In the genomic region with DNA sequence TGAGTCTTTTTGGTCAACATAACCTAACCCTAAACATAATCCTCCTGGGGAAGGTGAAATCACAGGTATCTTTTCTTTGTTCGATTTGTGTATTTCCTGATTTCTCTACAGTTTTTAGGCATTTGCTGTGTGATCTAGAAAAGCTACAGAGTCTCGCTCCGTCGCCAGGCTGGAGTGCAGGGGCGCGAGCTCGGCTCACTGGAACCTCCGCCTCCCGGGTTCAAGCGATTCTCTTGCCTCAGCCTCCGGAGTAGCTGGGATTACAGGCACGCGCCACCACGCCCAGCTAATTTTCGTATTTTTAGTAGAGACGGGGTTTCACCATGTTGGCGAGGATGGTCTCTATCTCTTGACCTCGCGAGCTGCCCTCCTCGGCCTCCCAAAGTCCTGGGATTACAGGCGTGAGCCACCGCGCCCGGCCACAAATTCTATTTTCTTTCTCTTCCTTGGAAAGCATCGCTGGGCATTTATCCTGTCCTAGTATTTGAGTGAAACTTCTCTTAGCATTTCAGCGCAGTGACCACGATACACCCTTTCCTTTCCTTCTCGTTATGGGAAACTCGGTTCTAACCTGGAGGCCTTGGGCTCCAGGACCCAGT, we compare ENCODE assay signal across 9 cellular contexts. TPM values are rescaled to one million over a fixed set of nuclear protein-coding genes. Genes with fewer than 3 reads are reported as not detected.
A peak's percentile ranks its signal among the peaks of the same experiment; 100 is the strongest.
DNase-seq lines count a peak whose midpoint lies in the region; FAIRE-seq and TF ChIP-seq lines count a peak whose summit lies in the region.
"Not testable (repeated sequence)": the region's sequence is repeated elsewhere in the genome, so short reads cannot be mapped to it uniquely, and the experiment has no call there.
"Had no signal": no experiment of that assay in that cellular context is flagged by ENCODE, and none has a peak within 500 bp of the region (broad histone marks: within the 10 kb centered on the region; RNA-seq: fewer than 3 reads in every experiment).

No MANE protein-coding gene starts in this region.

- dilution Hi-C loops in endothelial cell of umbilical vein (cut with MboI; ENCODE audit: extremely low pct_ligation_motif_present, low sequenced_read_pairs), result not testable (repeated sequence)

- intact Hi-C loops in adrenal gland (cut with DNase I); endothelial cell of umbilical vein (cut with micrococcal nuclease); stomach (cut with DNase I; ENCODE audit: low total_unique reads): not testable (repeated sequence)

- not testable (repeated sequence) for H3K27me3 Mint-ChIP-seq in T-helper 2 cell treated with Interferon-gamma antibody and Interleukin-4, amounts not matched to agents 5 μg/mL and 100 μg/mL, for 36 hours (ENCODE audit: low read depth)
- peaks cover 5 to 11% (median 5%) of the 10 kb centered on the region in 3 donors for H3K27me3 Mint-ChIP-seq in immature natural killer cell (ENCODE audit: low read depth in 3 of 3)

- H4K20me1 ChIP-seq in BLaER1 treated with 17β-estradiol and CSF1 and Interleukin-3, amounts not matched to agents 10 nM and 100 nM, result peaks cover 0 to 17% (median 13%) of the 10 kb centered on the region in 11 experiments; a peak in 11 of 22 replicates
- not testable (repeated sequence) for H4K20me1 ChIP-seq in endothelial cell of umbilical vein (replicated peaks; ENCODE audit: control insufficient read depth, extremely low read depth, insufficient read depth, low read length); neural cell (ENCODE audit: insufficient read depth)

- POLR2A ChIA-PET in endothelial cell of umbilical vein (lab: Charles Lee), result not testable (repeated sequence)

- H3K4me1 Mint-ChIP-seq in T-helper 2 cell treated with Interferon-gamma antibody and Interleukin-4, amounts not matched to agents 5 μg/mL and 100 μg/mL, for 36 hours (ENCODE audit: low read depth), result peaks cover 11% of the 10 kb centered on the region
- H3K4me1 Mint-ChIP-seq in immature natural killer cell, result peaks cover 31 to 32% of the 10 kb centered on the region in 2 donors

- H3K4me1 ChIP-seq in BLaER1 treated with 17β-estradiol and CSF1 and Interleukin-3, amounts not matched to agents 10 nM and 100 nM, result peaks cover 24 to 41% (median 35%) of the 10 kb centered on the region in 10 experiments
- H3K4me1 ChIP-seq in HUES64 (ENCODE audit: insufficient read depth, low read length); adrenal gland (replicated peaks in 1 of 2); endothelial cell of umbilical vein (ENCODE audit: control insufficient read depth, extremely low read depth, insufficient read depth, low read length): not testable (repeated sequence)
- H3K4me1 ChIP-seq in stomach, result peaks cover 8 to 13% (median 10%) of the 10 kb centered on the region in 4 donors

- H3K4me3 ChIP-seq in BLaER1 treated with 17β-estradiol and CSF1 and Interleukin-3, amounts not matched to agents 10 nM and 100 nM, result peak overlapping the region; percentile 85 to 99 (median 94); a peak in 19 of 20 replicates
- H3K4me3 ChIP-seq in HUES64 (ENCODE audit: low read length) (peak overlapping the region; percentile 94), adrenal gland (peak overlapping the region in 2 of 4 donors; percentile 69 to 85), endothelial cell of umbilical vein (replicated peaks in 1 of 3; ENCODE audit: insufficient read depth in 1 of 3, low read depth in 1 of 3, low read length in 3 of 3) (peak overlapping the region in 2 of 3 experiments; percentile 54 to 97), neural cell (ENCODE audit: low read length) (peak overlapping the region; percentile 81), stomach (peak overlapping the region; percentile 61 to 93 (median 88))

- H3K79me2 ChIP-seq in endothelial cell of umbilical vein (ENCODE audit: control insufficient read depth, insufficient read depth, low read length), result peaks cover 11% of the 10 kb centered on the region
- not testable (repeated sequence) for H3K79me2 ChIP-seq in neural cell (replicated peaks; ENCODE audit: insufficient read depth, low read length)

- peak overlapping the region; percentile 86 for H3K27ac Mint-ChIP-seq in T-helper 2 cell treated with Interferon-gamma antibody and Interleukin-4, amounts not matched to agents 5 μg/mL and 100 μg/mL, for 36 hours
- H3K27ac Mint-ChIP-seq in immature natural killer cell, result peak overlapping the region; percentile 82 to 94 (median 88)

- TF ChIP-seq CTCF in adrenal gland (IDR thresholded peaks at IDR 0.05); endothelial cell of umbilical vein (IDR thresholded peaks at IDR 0.05; ENCODE audit: extremely low read depth in 1 of 2, insufficient read depth in 1 of 2, low read depth in 1 of 2, low read length in 2 of 2); neural cell (IDR thresholded peaks at IDR 0.05; ENCODE audit: poor library complexity, severe bottlenecking); stomach (IDR thresholded peaks at IDR 0.05): not testable (repeated sequence)

- not testable (repeated sequence) for H3K9me2 ChIP-seq in neural cell (ENCODE audit: insufficient read depth, low read length)

- not testable (repeated sequence) for H3K9me3 ChIP-seq in BLaER1 treated with 17β-estradiol and CSF1 and Interleukin-3, amounts not matched to agents 10 nM and 100 nM (replicated peaks in 1 of 11); HUES64 (ENCODE audit: insufficient read depth, low read depth, low read length); adrenal gland (replicated peaks in 1 of 3); endothelial cell of umbilical vein (replicated peaks; ENCODE audit: control insufficient read depth, insufficient read depth, low read length); neural cell (ENCODE audit: low read length); stomach

- CTCF ChIA-PET in endothelial cell of umbilical vein (lab: Charles Lee), result not testable (repeated sequence)

- H3K36me3 ChIP-seq in BLaER1 treated with 17β-estradiol and CSF1 and Interleukin-3, amounts not matched to agents 10 nM and 100 nM, result peaks cover 18 to 27% (median 20%) of the 10 kb centered on the region in 11 experiments
- H3K36me3 ChIP-seq in HUES64 (ENCODE audit: insufficient read depth, low read length), result peaks cover 23% of the 10 kb centered on the region
- H3K36me3 ChIP-seq in adrenal gland (replicated peaks in 1 of 2), result peaks cover 0 to 13% of the 10 kb centered on the region in 2 donors
- not testable (repeated sequence) for H3K36me3 ChIP-seq in endothelial cell of umbilical vein (ENCODE audit: control insufficient read depth in 2 of 2, extremely low read depth in 1 of 2, insufficient read depth in 2 of 2, low read length in 2 of 2); neural cell (ENCODE audit: insufficient read depth, low read length)
- peaks cover 7 to 22% (median 19%) of the 10 kb centered on the region in 4 donors for H3K36me3 ChIP-seq in stomach

- not testable (repeated sequence) for DNase-seq in T-helper 2 cell treated with Interferon-gamma antibody and Interleukin-4, amounts not matched to agents 5 μg/mL and 100 μg/mL, for 36 hours (ENCODE audit: low spot score); adrenal gland; endothelial cell of umbilical vein (ENCODE audit: low read depth, low spot score); immature natural killer cell; stomach

- not testable (repeated sequence) for FAIRE-seq in endothelial cell of umbilical vein (lab: Jason Lieb, UNC)

- not testable (repeated sequence) for H3K27me3 ChIP-seq in BLaER1 treated with 17β-estradiol and CSF1 and Interleukin-3, amounts not matched to agents 10 nM and 100 nM; HUES64 (ENCODE audit: insufficient read depth, low read length); adrenal gland; endothelial cell of umbilical vein (ENCODE audit: control insufficient read depth in 2 of 2, insufficient read depth in 2 of 2, low read length in 2 of 2); neural cell (ENCODE audit: insufficient read depth, low read depth, low read length); stomach

- TSS peak; percentile 74 for BruUV-seq in endothelial cell of umbilical vein (replicated peaks; lab: Mats Ljungman, UMichigan)

- H3K9ac ChIP-seq in BLaER1 treated with 17β-estradiol and CSF1 and Interleukin-3, amounts not matched to agents 10 nM and 100 nM, result peak overlapping the region; percentile 90 to 98 (median 95)
- H3K9ac ChIP-seq in HUES64 (ENCODE audit: low read depth, low read length), result peak overlapping the region; percentile 30; the same call in 1 of the 2 replicates
- not testable (repeated sequence) for H3K9ac ChIP-seq in endothelial cell of umbilical vein (replicated peaks; ENCODE audit: extremely low read depth, insufficient read depth, low read length)
- peak overlapping the region; percentile 81 for H3K9ac ChIP-seq in neural cell (ENCODE audit: low read length)

- H3K27ac ChIP-seq in BLaER1 treated with 17β-estradiol and CSF1 and Interleukin-3, amounts not matched to agents 10 nM and 100 nM, result peak overlapping the region; percentile 89 to 96 (median 93)
- H3K27ac ChIP-seq in HUES64 (ENCODE audit: low read depth, low read length); endothelial cell of umbilical vein (ENCODE audit: insufficient read depth, low read depth, low read length): not testable (repeated sequence)
- peak overlapping the region in 4 of 5 donors; percentile 55 to 86 (median 72) for H3K27ac ChIP-seq in adrenal gland
- peak overlapping the region; percentile 17 for H3K27ac ChIP-seq in neural cell (ENCODE audit: low read length)
- peak overlapping the region; percentile 62 to 91 (median 85) for H3K27ac ChIP-seq in stomach

- H3K4me3 Mint-ChIP-seq in T-helper 2 cell treated with Interferon-gamma antibody and Interleukin-4, amounts not matched to agents 5 μg/mL and 100 μg/mL, for 36 hours, result peak overlapping the region; percentile 96
- H3K4me3 Mint-ChIP-seq in immature natural killer cell, result peak overlapping the region; percentile 87 to 91 (median 90)

- not testable (repeated sequence) for TF ChIP-seq RAD21 in neural cell (conservative IDR thresholded peaks at IDR 0.05)

- TF ChIP-seq POLR2A in adrenal gland (IDR thresholded peaks at IDR 0.05); endothelial cell of umbilical vein (IDR thresholded peaks at IDR 0.05; ENCODE audit: low read depth, low read length); stomach (IDR thresholded peaks at IDR 0.05): not testable (repeated sequence)

- peak overlapping the region; percentile 80 to 97 (median 90) for H3K4me2 ChIP-seq in BLaER1 treated with 17β-estradiol and CSF1 and Interleukin-3, amounts not matched to agents 10 nM and 100 nM
- H3K4me2 ChIP-seq in endothelial cell of umbilical vein (ENCODE audit: insufficient read depth, low read length) (peak overlapping the region; percentile 45), neural cell (ENCODE audit: low read length) (peak overlapping the region; percentile 3)

- not testable (repeated sequence) for H3F3A ChIP-seq in neural cell (ENCODE audit: insufficient read depth, low read length, poor library complexity, severe bottlenecking)

- not testable (repeated sequence) for TF ChIP-seq EP300 in neural cell (conservative IDR thresholded peaks at IDR 0.05; ENCODE audit: poor library complexity, severe bottlenecking); stomach (IDR thresholded peaks at IDR 0.05)

- H3K9me3 Mint-ChIP-seq in T-helper 2 cell treated with Interferon-gamma antibody and Interleukin-4, amounts not matched to agents 5 μg/mL and 100 μg/mL, for 36 hours, result peaks cover 11% of the 10 kb centered on the region
- H3K9me3 Mint-ChIP-seq in immature natural killer cell, result not testable (repeated sequence)

- not testable (repeated sequence) for H3K9me1 ChIP-seq in endothelial cell of umbilical vein (replicated peaks; ENCODE audit: control insufficient read depth, extremely low read depth, insufficient read depth, low read length)

- peaks cover 32% of the 10 kb centered on the region for H3K36me3 Mint-ChIP-seq in T-helper 2 cell treated with Interferon-gamma antibody and Interleukin-4, amounts not matched to agents 5 μg/mL and 100 μg/mL, for 36 hours (ENCODE audit: low read depth)
- H3K36me3 Mint-ChIP-seq in immature natural killer cell, result peaks cover 0 to 13% (median 8%) of the 10 kb centered on the region in 3 donors

- WGBS in HUES64, result 85% methylated on average over 29 of the region's 29 CpGs
- WGBS in adrenal gland, 4 donors, result 54 to 69% (median 62%) methylated on average over 28 to 29 of the region's 29 CpGs
- WGBS in stomach, 5 donors, result 59 to 74% (median 64%) methylated on average over 28 to 29 of the region's 29 CpGs

- H2AFZ ChIP-seq in endothelial cell of umbilical vein (ENCODE audit: low read depth, low read length), result peak overlapping the region; percentile 93
- peak overlapping the region; percentile 67 for H2AFZ ChIP-seq in neural cell (ENCODE audit: low read depth, low read length)

RNA-seq across cellular contexts. Expression of gene ZNF12, which starts 22.2 kb away (rescaled TPM):
- 11.6 TPM for polyA plus RNA-seq in HUES64 (2013, experiment 1 of 2)
- 12.3 TPM for polyA plus RNA-seq in HUES64 (2013, experiment 2 of 2)
- total RNA-seq in adrenal gland, result 10 to 100 TPM in 7 of 8 donors, 1 to 10 TPM in 1; 7.1 to 25.6 (median 19.7) TPM
- 10 to 100 TPM in 2 of 3 donors, 1 to 10 TPM in 1; 6.4 to 19.8 (median 10.5) TPM for polyA plus RNA-seq in adrenal gland
- total RNA-seq in endothelial cell of umbilical vein, result 13.4 TPM in 2 replicates
- polyA plus RNA-seq in endothelial cell of umbilical vein, result 5.0 and 5.3 TPM in 2 replicates
- polyA plus RNA-seq in endothelial cell of umbilical vein (2011; cell fraction: cytosol; rRNA removed), result 4.4 and 5.4 TPM in 2 replicates
- 26.7 and 34.7 TPM in 2 replicates for polyA plus RNA-seq in endothelial cell of umbilical vein (2011; cell fraction: nucleus; rRNA removed)
- polyA plus RNA-seq in endothelial cell of umbilical vein (2012), result 5.8 and 7.6 TPM in 2 replicates
- polyA minus RNA-seq in endothelial cell of umbilical vein, result 9.6 and 10.9 TPM in 2 replicates
- 15.2 TPM for polyA minus RNA-seq in endothelial cell of umbilical vein (2011; cell fraction: cytosol; rRNA and poly(A)+ RNA removed)
- 15.1 and 21.1 TPM in 2 replicates for polyA minus RNA-seq in endothelial cell of umbilical vein (2011; cell fraction: nucleus; rRNA and poly(A)+ RNA removed)
- polyA plus RNA-seq in immature natural killer cell, result 10 to 100 TPM; 14.5 to 25.4 (median 18.4) TPM
- 26.0 and 27.9 TPM in 2 replicates for polyA plus RNA-seq in neural cell
- polyA minus RNA-seq in neural cell, result 55.5 and 61.0 TPM in 2 replicates
- total RNA-seq in stomach, result 100 to 1,000 TPM in 1 of 5 donors, 10 to 100 TPM in 4; 21.9 to 222 (median 37.1) TPM
- 1 to 10 TPM; 3.9 to 7.3 (median 6.6) TPM for polyA plus RNA-seq in stomach

RNA-seq across cellular contexts. Expression of gene RSPH10B2, which starts 24.9 kb away (rescaled TPM):
- not detected for polyA plus RNA-seq in HUES64 (2013, experiment 1 of 2)
- polyA plus RNA-seq in HUES64 (2013, experiment 2 of 2), result 0.44 TPM
- total RNA-seq in adrenal gland (1 to 10 TPM in 1 of 8 donors, under 1 TPM in 2, not detected in 5; 0.19 to 1.2 (median 0.29) TPM), endothelial cell of umbilical vein (not detected in 2 replicates), stomach (1 to 10 TPM in 1 of 5 donors, not detected in 4; 1.3 TPM)
- polyA plus RNA-seq in adrenal gland (under 1 TPM; 0.24 to 0.64 (median 0.44) TPM), endothelial cell of umbilical vein (not detected in 2 replicates), immature natural killer cell (not detected), neural cell (0.22 TPM in 1 of 2 replicates, not detected in the other), stomach (not detected)
- 0.06 TPM in 1 of 2 replicates, not detected in the other for polyA plus RNA-seq in endothelial cell of umbilical vein (2011; cell fraction: cytosol; rRNA removed)
- 0.25 and 0.40 TPM in 2 replicates for polyA plus RNA-seq in endothelial cell of umbilical vein (2011; cell fraction: nucleus; rRNA removed)
- polyA plus RNA-seq in endothelial cell of umbilical vein (2012), result not detected in 2 replicates
- polyA minus RNA-seq in endothelial cell of umbilical vein (0.32 and 0.81 TPM in 2 replicates), neural cell (0.58 and 1.9 TPM in 2 replicates)
- polyA minus RNA-seq in endothelial cell of umbilical vein (2011; cell fraction: cytosol; rRNA and poly(A)+ RNA removed), result not detected
- polyA minus RNA-seq in endothelial cell of umbilical vein (2011; cell fraction: nucleus; rRNA and poly(A)+ RNA removed), result 0.48 and 1.1 TPM in 2 replicates
- total RNA-seq: RPMI7951 had no signal

Comparison
In these comparisons a context has a peak if more than half of its experiments do, and no peak if none do; other contexts are left out.
1. H3K4me2 ChIP-seq: peak in every context shown above with its lines; median percentile 90 in BLaER1 treated with 17β-estradiol and CSF1 and Interleukin-3, amounts not matched to agents 10 nM and 100 nM; 45 in endothelial cell of umbilical vein; 3 in neural cell.